In the genomic region with DNA sequence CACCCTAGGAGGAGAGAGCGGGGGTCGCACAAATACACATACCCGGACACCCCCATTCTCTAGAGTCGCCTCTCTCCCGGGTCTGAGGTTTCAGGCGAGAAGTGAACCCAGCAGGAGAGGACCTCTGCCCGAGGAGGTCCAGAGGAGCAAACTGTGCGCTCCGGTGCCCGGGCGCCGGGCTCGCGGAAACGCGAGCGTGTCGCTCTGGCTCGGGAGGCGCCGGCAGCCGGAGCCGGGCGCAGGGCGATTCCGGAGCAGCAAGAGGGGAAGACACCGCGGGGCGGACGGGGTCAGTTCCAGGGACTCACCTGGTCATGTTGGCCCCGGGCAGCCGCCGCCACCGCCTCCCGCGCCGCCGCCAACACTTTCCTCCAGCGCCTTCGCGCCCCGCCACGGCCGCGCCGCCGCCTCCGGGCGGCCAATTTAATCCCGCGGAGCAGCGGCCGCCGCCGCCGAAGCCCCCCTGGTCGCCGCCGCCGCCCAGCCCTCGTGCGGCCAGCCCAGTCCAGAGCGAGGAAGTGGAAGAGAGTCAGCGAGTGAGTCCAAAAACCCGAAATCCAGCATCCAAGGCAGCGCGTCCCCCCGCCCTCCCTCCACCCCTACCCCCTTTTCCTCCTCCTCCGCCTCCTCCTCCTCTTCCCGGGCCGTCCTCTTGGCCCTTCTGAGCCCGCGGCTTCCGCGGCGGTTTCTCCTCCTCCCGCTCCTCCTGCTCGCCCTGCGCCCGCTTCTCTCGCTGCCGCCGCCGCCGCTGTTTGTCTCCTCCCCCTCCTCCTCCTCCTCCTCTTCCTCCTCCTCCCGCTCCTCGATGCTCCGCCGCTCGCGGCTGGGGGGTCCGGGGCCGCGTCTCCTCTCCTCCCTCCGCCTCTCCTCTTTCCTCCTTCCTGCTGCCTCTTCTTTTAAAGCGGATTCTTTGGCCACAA, we compare ENCODE assay signal across 8 cellular contexts.
A peak's percentile ranks its signal among the peaks of the same experiment; 100 is the strongest.
DNase-seq lines count a peak whose midpoint lies in the region; ATAC-seq and TF ChIP-seq lines count a peak whose summit lies in the region.

No MANE protein-coding gene starts in this region.

- ATAC-seq in HG03135 (IDR thresholded peaks at IDR 0.05; ENCODE audit: unreplicated experiment), result no peak
- no peak for ATAC-seq in GM19035 (IDR thresholded peaks at IDR 0.05; ENCODE audit: unreplicated experiment)

- DNase-seq in activated CD4-positive, alpha-beta T cell treated with anti-CD3 and anti-CD28 coated beads for 48 hours, result peak; percentile 34
- no peak for DNase-seq in activated CD4-positive, alpha-beta T cell treated with anti-CD3 and anti-CD28 coated beads for 1 hour
- DNase-seq in choroid plexus epithelial cell (ENCODE audit: low read depth) (peak; percentile 8), left kidney (ENCODE audit: low read depth, low spot score) (peak; percentile 92)
- peak; percentile 1 to 9 for DNase-seq in stimulated activated CD4-positive, alpha-beta T cell treated with anti-CD3 and anti-CD28 coated beads, Interleukin-2, amount 100 ng/mL, for 48 hours

- TF ChIP-seq CTCF in choroid plexus epithelial cell (conservative IDR thresholded peaks at IDR 0.05; ENCODE audit: low read depth, low read length), result no peak

- peak overlapping the region; percentile 50 for H3K4me3 ChIP-seq in choroid plexus epithelial cell (ENCODE audit: low read depth, low read length)

TF ChIP-seq in PFSK-1, 5 proteins besides CTCF, POLR2A, EP300 and RAD21:
- TF ChIP-seq, protein P1, sequence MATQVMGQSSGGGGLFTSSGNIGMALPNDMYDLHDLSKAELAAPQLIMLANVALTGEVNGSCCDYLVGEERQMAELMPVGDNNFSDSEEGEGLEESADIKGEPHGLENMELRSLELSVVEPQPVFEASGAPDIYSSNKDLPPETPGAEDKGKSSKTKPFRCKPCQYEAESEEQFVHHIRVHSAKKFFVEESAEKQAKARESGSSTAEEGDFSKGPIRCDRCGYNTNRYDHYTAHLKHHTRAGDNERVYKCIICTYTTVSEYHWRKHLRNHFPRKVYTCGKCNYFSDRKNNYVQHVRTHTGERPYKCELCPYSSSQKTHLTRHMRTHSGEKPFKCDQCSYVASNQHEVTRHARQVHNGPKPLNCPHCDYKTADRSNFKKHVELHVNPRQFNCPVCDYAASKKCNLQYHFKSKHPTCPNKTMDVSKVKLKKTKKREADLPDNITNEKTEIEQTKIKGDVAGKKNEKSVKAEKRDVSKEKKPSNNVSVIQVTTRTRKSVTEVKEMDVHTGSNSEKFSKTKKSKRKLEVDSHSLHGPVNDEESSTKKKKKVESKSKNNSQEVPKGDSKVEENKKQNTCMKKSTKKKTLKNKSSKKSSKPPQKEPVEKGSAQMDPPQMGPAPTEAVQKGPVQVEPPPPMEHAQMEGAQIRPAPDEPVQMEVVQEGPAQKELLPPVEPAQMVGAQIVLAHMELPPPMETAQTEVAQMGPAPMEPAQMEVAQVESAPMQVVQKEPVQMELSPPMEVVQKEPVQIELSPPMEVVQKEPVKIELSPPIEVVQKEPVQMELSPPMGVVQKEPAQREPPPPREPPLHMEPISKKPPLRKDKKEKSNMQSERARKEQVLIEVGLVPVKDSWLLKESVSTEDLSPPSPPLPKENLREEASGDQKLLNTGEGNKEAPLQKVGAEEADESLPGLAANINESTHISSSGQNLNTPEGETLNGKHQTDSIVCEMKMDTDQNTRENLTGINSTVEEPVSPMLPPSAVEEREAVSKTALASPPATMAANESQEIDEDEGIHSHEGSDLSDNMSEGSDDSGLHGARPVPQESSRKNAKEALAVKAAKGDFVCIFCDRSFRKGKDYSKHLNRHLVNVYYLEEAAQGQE (IDR thresholded peaks at IDR 0.05; ENCODE audit: insufficient read depth in 1 of 2, low read depth in 2 of 2, low read length in 2 of 2), result no peak
- peak; percentile 54; the same call in 1 of the 2 replicates for TF ChIP-seq POLR2AphosphoS5 (IDR thresholded peaks at IDR 0.05; ENCODE audit: low read depth, low read length)
